12 cellular contexts compared by ENCODE assay signal in the genomic region with DNA sequence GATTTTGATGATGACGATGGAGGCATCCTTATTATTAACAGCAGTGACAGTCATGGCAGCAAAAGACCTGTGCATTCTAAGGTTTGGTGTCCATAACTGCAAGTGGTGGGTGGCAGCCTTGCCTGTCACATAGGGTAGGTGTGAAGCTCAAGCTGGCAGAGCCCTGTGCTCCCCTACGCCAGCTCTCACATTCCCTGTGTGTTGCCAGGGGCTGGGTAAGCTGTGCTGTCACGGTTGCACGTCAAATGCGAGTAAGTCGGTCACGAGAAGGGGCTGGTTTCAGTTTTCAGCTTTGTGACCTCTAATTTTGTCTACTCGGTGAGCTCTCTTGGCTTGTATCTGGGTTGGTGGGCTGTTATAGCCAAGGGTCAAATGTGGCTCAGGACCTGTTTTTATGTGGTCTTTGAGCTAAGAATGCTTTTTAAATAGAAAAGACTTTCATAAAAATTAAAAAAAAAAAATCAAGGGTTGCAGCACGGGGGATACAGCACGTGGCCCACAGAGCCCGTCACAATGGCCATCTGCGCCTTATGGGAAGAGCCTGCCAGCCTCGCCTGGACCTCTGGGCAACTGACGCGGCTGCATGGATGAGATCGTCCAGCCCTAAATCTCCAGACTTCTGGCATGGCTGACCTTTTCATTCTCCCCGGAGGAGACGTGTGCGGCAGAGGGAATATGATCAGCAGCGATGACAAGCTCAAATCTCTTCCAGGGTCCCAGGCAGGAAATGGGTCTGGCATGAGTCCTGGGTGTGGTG.
DNase-seq lines count a peak whose midpoint lies in the region; ATAC-seq and TF ChIP-seq lines count a peak whose summit lies in the region.
"Had no signal": no experiment of that assay in that cellular context is flagged by ENCODE, and none has a peak within 500 bp of the region (broad histone marks: within the 10 kb centered on the region; RNA-seq: fewer than 3 reads in every experiment).

No MANE protein-coding gene starts in this region.

- no peaks in the 10 kb centered on the region for H3K9me3 Mint-ChIP-seq in activated naive CD4-positive, alpha-beta T cell treated with anti-CD3 and anti-CD28 coated beads, Interleukin-2, amount 10 ng/mL, durations not matched to agents 7 days and 5 days
- H3K9me3 Mint-ChIP-seq: stimulated activated naive CD8-positive, alpha-beta T cell treated with anti-CD3 and anti-CD28 coated beads, Interleukin-15, amount 100 ng/mL, for 72 hours had no signal

- no peaks in the 10 kb centered on the region for H3K9me3 ChIP-seq in vagina
- H3K9me3 ChIP-seq: prostate gland had no signal

- DNase-seq in GM10248 (ENCODE audit: extremely low spot score) (peak; percentile 47), GM20000 (ENCODE audit: low spot score) (peak; percentile 50), head of caudate nucleus (peak in 24 of 42 donors; percentile 32 to 76 (median 56)), vagina (ENCODE audit: extremely low spot score in 2 of 2) (no peak), COLO668 (lab: John Stamatoyannopoulos, UW; ENCODE audit: unreplicated experiment) (no peak)
- no peak for DNase-seq in stimulated activated CD4-positive, alpha-beta T cell treated with anti-CD3 and anti-CD28 coated beads, Interleukin-4, amount 100 ng/mL, for 24 hours
- no peak for DNase-seq in activated naive CD4-positive, alpha-beta T cell treated with anti-CD3 and anti-CD28 coated beads, Interleukin-2, amount 10 ng/mL, durations not matched to agents 7 days and 5 days
- DNase-seq: stimulated activated naive CD8-positive, alpha-beta T cell treated with anti-CD3 and anti-CD28 coated beads, Interleukin-15, amount 100 ng/mL, for 72 hours had no signal

- TF ChIP-seq CTCF in GM10248 (IDR thresholded peaks at IDR 0.05; ENCODE audit: control extremely low read depth, extremely low read depth, low read depth, missing control alignments) (no peak), GM20000 (IDR thresholded peaks at IDR 0.05; ENCODE audit: extremely low read depth, missing control alignments) (no peak), vagina (IDR thresholded peaks at IDR 0.05) (no peak)

- no peak overlapping the region for H3K27ac Mint-ChIP-seq in activated naive CD4-positive, alpha-beta T cell treated with anti-CD3 and anti-CD28 coated beads, Interleukin-2, amount 10 ng/mL, durations not matched to agents 7 days and 5 days

- no peaks in the 10 kb centered on the region for H3K36me3 ChIP-seq in vagina
- H3K36me3 ChIP-seq: cardiac muscle cell, prostate gland had no signal

- POLR2A ChIA-PET in GM10248 (lab: Yijun Ruan, JAX): no interaction called here

- H3K4me3 ChIP-seq in vagina: no peak overlapping the region
- H3K4me3 ChIP-seq: cardiac muscle cell, prostate gland had no signal

- ATAC-seq in HG03139 (IDR thresholded peaks at IDR 0.05; ENCODE audit: unreplicated experiment): peak; percentile 32
- ATAC-seq: stimulated activated naive CD8-positive, alpha-beta T cell treated with anti-CD3 and anti-CD28 coated beads, Interleukin-15, amount 100 ng/mL, for 72 hours had no signal

- no peaks in the 10 kb centered on the region for H3K36me3 Mint-ChIP-seq in activated naive CD4-positive, alpha-beta T cell treated with anti-CD3 and anti-CD28 coated beads, Interleukin-2, amount 10 ng/mL, durations not matched to agents 7 days and 5 days

- CTCF ChIA-PET in GM10248 (lab: Yijun Ruan, JAX): interaction anchor here (0.7 to 2.4 kb wide), 2 partner anchors 154 to 156 kb away, joined by 3 to 13 read pairs; no protein-coding TSS in a partner anchor
- CTCF ChIA-PET in activated naive CD4-positive, alpha-beta T cell treated with anti-CD3 and anti-CD28 coated beads, Interleukin-2, amount 10 ng/mL, durations not matched to agents 7 days and 5 days (lab: Charles Lee): interaction anchor here (1.1 to 1.5 kb wide), 3 partner anchors 163 to 193 kb away, joined by 3 to 6 read pairs (median 3); no protein-coding TSS in a partner anchor

- H3K27ac ChIP-seq in vagina: no peak overlapping the region
- H3K27ac ChIP-seq: cardiac muscle cell, prostate gland, VCaP had no signal

- intact Hi-C loops in head of caudate nucleus (cut with DNase I) (loop anchor here (10.0 kb wide), 1 partner anchor 78 kb away; no protein-coding TSS in a partner anchor), vagina (cut with DNase I) (no loop called here)

- H3K4me1 ChIP-seq in vagina: peaks cover 12% of the 10 kb centered on the region
- H3K4me1 ChIP-seq: prostate gland had no signal

- no peak overlapping the region for H3K4me3 Mint-ChIP-seq in activated naive CD4-positive, alpha-beta T cell treated with anti-CD3 and anti-CD28 coated beads, Interleukin-2, amount 10 ng/mL, durations not matched to agents 7 days and 5 days
- H3K4me3 Mint-ChIP-seq: stimulated activated naive CD8-positive, alpha-beta T cell treated with anti-CD3 and anti-CD28 coated beads, Interleukin-15, amount 100 ng/mL, for 72 hours had no signal

- no peaks in the 10 kb centered on the region for H3K27me3 ChIP-seq in vagina
- H3K27me3 ChIP-seq: cardiac muscle cell had no signal

- TF ChIP-seq POLR2A in vagina (IDR thresholded peaks at IDR 0.05): no peak

- H3K4me1 Mint-ChIP-seq in activated naive CD4-positive, alpha-beta T cell treated with anti-CD3 and anti-CD28 coated beads, Interleukin-2, amount 10 ng/mL, durations not matched to agents 7 days and 5 days: no peaks in the 10 kb centered on the region
- H3K4me1 Mint-ChIP-seq: stimulated activated naive CD8-positive, alpha-beta T cell treated with anti-CD3 and anti-CD28 coated beads, Interleukin-15, amount 100 ng/mL, for 72 hours had no signal

- H3K27me3 Mint-ChIP-seq in activated naive CD4-positive, alpha-beta T cell treated with anti-CD3 and anti-CD28 coated beads, Interleukin-2, amount 10 ng/mL, durations not matched to agents 7 days and 5 days: peaks cover 15% of the 10 kb centered on the region

Comparison
In these comparisons a context has a peak if more than half of its experiments do, and no peak if none do; other contexts are left out.
1. DNase-seq: peak in GM10248 (single experiment), GM20000 (single experiment) and head of caudate nucleus (24 of 42); none in stimulated activated CD4-positive, alpha-beta T cell treated with anti-CD3 and anti-CD28 coated beads, Interleukin-4, amount 100 ng/mL, for 24 hours (single experiment), vagina (0 of 2), COLO668 (single experiment) and activated naive CD4-positive, alpha-beta T cell treated with anti-CD3 and anti-CD28 coated beads, Interleukin-2, amount 10 ng/mL, durations not matched to agents 7 days and 5 days (single experiment).